In genomic region chr12:23906329-23906728, GRCh38 we compare ENCODE assay signal across 13 cellular contexts. TPM values are rescaled to one million over a fixed set of nuclear protein-coding genes. Genes with fewer than 3 reads are reported as not detected.
DNase-seq lines count a peak whose midpoint lies in the region; ATAC-seq and TF ChIP-seq lines count a peak whose summit lies in the region.
"Had no signal": no experiment of that assay in that cellular context is flagged by ENCODE, and none has a peak within 500 bp of the region (broad histone marks: within the 10 kb centered on the region; RNA-seq: fewer than 3 reads in every experiment).

No MANE protein-coding gene starts in this region.

- TF ChIP-seq CTCF in choroid plexus epithelial cell (conservative IDR thresholded peaks at IDR 0.05; ENCODE audit: low read depth, low read length) (no peak), coronary artery (IDR thresholded peaks at IDR 0.05) (no peak)

- H3K4me1 ChIP-seq in GM23248 (ENCODE audit: insufficient read depth) (no peaks in the 10 kb centered on the region), mesodermal cell (ENCODE audit: control insufficient read depth, insufficient read depth, low read length, poor library complexity, severe bottlenecking) (peaks cover 29% of the 10 kb centered on the region)

- in situ Hi-C loops in GM23248 (cut with MboI), result no loop called here

- H4K20me1 ChIP-seq in GM23248 (ENCODE audit: insufficient read depth), result no peaks in the 10 kb centered on the region

- no peak overlapping the region for H3K4me2 ChIP-seq in GM23248 (ENCODE audit: unreplicated experiment)

- no peaks in the 10 kb centered on the region for H3K27me3 ChIP-seq in GM23248 (replicated peaks; ENCODE audit: insufficient read depth)
- H3K27me3 ChIP-seq: MG63 had no signal

- H3K9ac ChIP-seq in GM23248, result no peak overlapping the region

- 28 to 29% methylated on average over 6 of the region's 6 CpGs for WGBS in GM23248 (ENCODE audit: low coverage in 1 of 2, low lambda C conversion rate in 2 of 2, missing lambda C conversion rate in 2 of 2), 2 experiments
- 20 to 32% methylated on average over 4 of the region's 6 CpGs for WGBS in mesodermal cell (ENCODE audit: insufficient coverage in 2 of 2), 2 experiments

- H3K36me3 ChIP-seq in GM23248 (ENCODE audit: low read depth) (no peaks in the 10 kb centered on the region), mesodermal cell (ENCODE audit: control insufficient read depth, insufficient read depth, low read length) (no peaks in the 10 kb centered on the region)
- H3K36me3 ChIP-seq: MG63 had no signal

- H3K27ac ChIP-seq in GM23248, result no peak overlapping the region
- peak overlapping the region; percentile 78 for H3K27ac ChIP-seq in mesodermal cell (ENCODE audit: low read depth, low read length, severe bottlenecking)
- no peak overlapping the region for H3K27ac ChIP-seq in coronary artery

- H3K79me2 ChIP-seq in GM23248 (ENCODE audit: insufficient read depth), result no peaks in the 10 kb centered on the region

- no peak overlapping the region for H2AFZ ChIP-seq in GM23248

- no peaks in the 10 kb centered on the region for H3K9me2 ChIP-seq in GM23248 (ENCODE audit: insufficient read depth)

- no peak overlapping the region for H3K4me3 ChIP-seq in GM23248
- no peak overlapping the region for H3K4me3 ChIP-seq in choroid plexus epithelial cell (ENCODE audit: low read depth, low read length)
- no peak overlapping the region for H3K4me3 ChIP-seq in mesodermal cell (ENCODE audit: extremely low read depth, insufficient read depth, low read length, poor library complexity, severe bottlenecking)
- H3K4me3 ChIP-seq in coronary artery, result no peak overlapping the region
- H3K4me3 ChIP-seq: lung, MG63 had no signal

- peak; percentile 9 for DNase-seq in GM23248
- peak; percentile 85 for DNase-seq in NCI-H446 treated with DMSO at 0.1 percent for 48 hours (lab: John Stamatoyannopoulos, UW)
- DNase-seq in choroid plexus epithelial cell (ENCODE audit: low read depth), result peak; percentile 63
- DNase-seq in NCI-H1417 treated with DMSO at 0.1 percent for 48 hours (lab: John Stamatoyannopoulos, UW), result no peak
- no peak for DNase-seq in coronary artery (ENCODE audit: low spot score)
- DNase-seq in NCI-H2029 treated with DMSO at 0.1 percent for 48 hours (lab: John Stamatoyannopoulos, UW), result no peak
- DNase-seq: activated effector memory CD4-positive, alpha-beta T cell treated with Interleukin-2 at 50 U/mL for 16 hours; CD4-positive, alpha-beta T cell; MG63; T-helper 17 cell had no signal

- ATAC-seq in HG03442 (IDR thresholded peaks at IDR 0.05; ENCODE audit: unreplicated experiment), result no peak
- ATAC-seq: T-helper 17 cell had no signal

- H3F3A ChIP-seq in GM23248 (ENCODE audit: insufficient read depth), result no peaks in the 10 kb centered on the region

- H3K9me3 ChIP-seq in GM23248 (ENCODE audit: low read depth) (no peaks in the 10 kb centered on the region), mesodermal cell (ENCODE audit: control insufficient read depth, low read length) (peaks cover 2% of the 10 kb centered on the region)
- H3K9me3 ChIP-seq: MG63 had no signal

RNA-seq across cellular contexts. Expression of gene SOX5, which starts 43.1 kb away (rescaled TPM):
- not detected in 2 replicates for total RNA-seq in GM23248 (2014; rRNA removed; shearing (Covaris generic))
- not detected in 2 replicates for polyA plus RNA-seq in GM23248 (2016; fragmentation: Nextera tagmentation; extraction: Ambion mirVana)
- 12.1 TPM for polyA plus RNA-seq in mesodermal cell (2013, experiment 1 of 2)
- polyA plus RNA-seq in mesodermal cell (2013, experiment 2 of 2), result 10.8 TPM
- total RNA-seq: CD4-positive, alpha-beta T cell had no signal

Comparison
In these comparisons a context has a peak if more than half of its experiments do, and no peak if none do; other contexts are left out.
1. DNase-seq: peak in GM23248 (single experiment), NCI-H446 treated with DMSO at 0.1 percent for 48 hours (single experiment) and choroid plexus epithelial cell (single experiment); none in NCI-H1417 treated with DMSO at 0.1 percent for 48 hours (single experiment), coronary artery (single experiment) and NCI-H2029 treated with DMSO at 0.1 percent for 48 hours (single experiment).